Comparison of ENCODE assay signal across 1 cellular context in the genomic region with DNA sequence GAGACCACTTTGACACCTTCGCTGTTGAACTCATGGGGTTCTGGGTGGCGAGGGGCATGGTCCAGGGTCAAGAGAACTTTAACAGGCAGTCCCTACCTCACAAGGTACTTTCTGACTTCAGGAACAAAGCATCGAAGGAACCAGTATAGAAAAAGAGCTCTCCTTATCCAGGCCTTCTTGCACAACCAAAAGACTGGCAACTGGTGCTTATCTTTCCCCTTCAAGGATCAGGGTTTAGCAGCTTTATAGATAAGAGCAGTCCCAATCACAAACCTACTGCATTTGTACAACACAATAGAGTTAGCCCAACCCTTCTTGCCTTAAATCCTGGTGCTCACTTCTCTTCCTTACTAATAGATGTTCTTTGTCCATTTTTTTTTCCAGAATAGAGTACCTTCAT.
TF ChIP-seq lines count a peak whose summit lies in the region.

No MANE protein-coding gene starts in this region.

TF ChIP-seq in K562, 482 proteins besides CTCF, POLR2A, EP300 and RAD21 (continued from another document and continues in another):
- TF ChIP-seq, protein P1, sequence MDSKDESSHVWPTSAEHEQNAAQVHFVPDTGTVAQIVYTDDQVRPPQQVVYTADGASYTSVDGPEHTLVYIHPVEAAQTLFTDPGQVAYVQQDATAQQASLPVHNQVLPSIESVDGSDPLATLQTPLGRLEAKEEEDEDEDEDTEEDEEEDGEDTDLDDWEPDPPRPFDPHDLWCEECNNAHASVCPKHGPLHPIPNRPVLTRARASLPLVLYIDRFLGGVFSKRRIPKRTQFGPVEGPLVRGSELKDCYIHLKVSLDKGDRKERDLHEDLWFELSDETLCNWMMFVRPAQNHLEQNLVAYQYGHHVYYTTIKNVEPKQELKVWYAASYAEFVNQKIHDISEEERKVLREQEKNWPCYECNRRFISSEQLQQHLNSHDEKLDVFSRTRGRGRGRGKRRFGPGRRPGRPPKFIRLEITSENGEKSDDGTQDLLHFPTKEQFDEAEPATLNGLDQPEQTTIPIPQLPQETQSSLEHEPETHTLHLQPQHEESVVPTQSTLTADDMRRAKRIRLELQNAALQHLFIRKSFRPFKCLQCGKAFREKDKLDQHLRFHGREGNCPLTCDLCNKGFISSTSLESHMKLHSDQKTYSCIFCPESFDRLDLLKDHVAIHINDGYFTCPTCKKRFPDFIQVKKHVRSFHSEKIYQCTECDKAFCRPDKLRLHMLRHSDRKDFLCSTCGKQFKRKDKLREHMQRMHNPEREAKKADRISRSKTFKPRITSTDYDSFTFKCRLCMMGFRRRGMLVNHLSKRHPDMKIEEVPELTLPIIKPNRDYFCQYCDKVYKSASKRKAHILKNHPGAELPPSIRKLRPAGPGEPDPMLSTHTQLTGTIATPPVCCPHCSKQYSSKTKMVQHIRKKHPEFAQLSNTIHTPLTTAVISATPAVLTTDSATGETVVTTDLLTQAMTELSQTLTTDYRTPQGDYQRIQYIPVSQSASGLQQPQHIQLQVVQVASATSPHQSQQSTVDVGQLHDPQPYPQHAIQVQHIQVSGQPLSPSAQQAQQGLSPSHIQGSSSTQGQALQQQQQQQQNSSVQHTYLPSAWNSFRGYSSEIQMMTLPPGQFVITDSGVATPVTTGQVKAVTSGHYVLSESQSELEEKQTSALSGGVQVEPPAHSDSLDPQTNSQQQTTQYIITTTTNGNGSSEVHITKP (IDR thresholded peaks at IDR 0.05; ENCODE audit: partially characterized antibody): no peak
- no peak for TF ChIP-seq ZNF707 (CRISPR knock-in tag; conservative IDR thresholded peaks at IDR 0.05)
- peak in 1 of 2 experiments; percentile 85; a peak in 2 of 4 replicates for TF ChIP-seq RCOR1 (IDR thresholded peaks at IDR 0.05; ENCODE audit: borderline replicate concordance in 1 of 2, low read depth in 2 of 2, low read length in 2 of 2)
- no peak for TF ChIP-seq KDM5B (IDR thresholded peaks at IDR 0.05; ENCODE audit: insufficient replicate concordance, low read depth, low read length)
- TF ChIP-seq SREBF2 (CRISPR knock-in tag; IDR thresholded peaks at IDR 0.05): no peak
- TF ChIP-seq KLF16 (IDR thresholded peaks at IDR 0.05): peak; percentile 36; the same call in 1 of the 2 replicates
- 0 out of 2 replicates have a peak, but pooled peaks have one; percentile 22 for TF ChIP-seq GATA2 (CRISPR knock-in tag; IDR thresholded peaks at IDR 0.05)
- TF ChIP-seq, protein P2, sequence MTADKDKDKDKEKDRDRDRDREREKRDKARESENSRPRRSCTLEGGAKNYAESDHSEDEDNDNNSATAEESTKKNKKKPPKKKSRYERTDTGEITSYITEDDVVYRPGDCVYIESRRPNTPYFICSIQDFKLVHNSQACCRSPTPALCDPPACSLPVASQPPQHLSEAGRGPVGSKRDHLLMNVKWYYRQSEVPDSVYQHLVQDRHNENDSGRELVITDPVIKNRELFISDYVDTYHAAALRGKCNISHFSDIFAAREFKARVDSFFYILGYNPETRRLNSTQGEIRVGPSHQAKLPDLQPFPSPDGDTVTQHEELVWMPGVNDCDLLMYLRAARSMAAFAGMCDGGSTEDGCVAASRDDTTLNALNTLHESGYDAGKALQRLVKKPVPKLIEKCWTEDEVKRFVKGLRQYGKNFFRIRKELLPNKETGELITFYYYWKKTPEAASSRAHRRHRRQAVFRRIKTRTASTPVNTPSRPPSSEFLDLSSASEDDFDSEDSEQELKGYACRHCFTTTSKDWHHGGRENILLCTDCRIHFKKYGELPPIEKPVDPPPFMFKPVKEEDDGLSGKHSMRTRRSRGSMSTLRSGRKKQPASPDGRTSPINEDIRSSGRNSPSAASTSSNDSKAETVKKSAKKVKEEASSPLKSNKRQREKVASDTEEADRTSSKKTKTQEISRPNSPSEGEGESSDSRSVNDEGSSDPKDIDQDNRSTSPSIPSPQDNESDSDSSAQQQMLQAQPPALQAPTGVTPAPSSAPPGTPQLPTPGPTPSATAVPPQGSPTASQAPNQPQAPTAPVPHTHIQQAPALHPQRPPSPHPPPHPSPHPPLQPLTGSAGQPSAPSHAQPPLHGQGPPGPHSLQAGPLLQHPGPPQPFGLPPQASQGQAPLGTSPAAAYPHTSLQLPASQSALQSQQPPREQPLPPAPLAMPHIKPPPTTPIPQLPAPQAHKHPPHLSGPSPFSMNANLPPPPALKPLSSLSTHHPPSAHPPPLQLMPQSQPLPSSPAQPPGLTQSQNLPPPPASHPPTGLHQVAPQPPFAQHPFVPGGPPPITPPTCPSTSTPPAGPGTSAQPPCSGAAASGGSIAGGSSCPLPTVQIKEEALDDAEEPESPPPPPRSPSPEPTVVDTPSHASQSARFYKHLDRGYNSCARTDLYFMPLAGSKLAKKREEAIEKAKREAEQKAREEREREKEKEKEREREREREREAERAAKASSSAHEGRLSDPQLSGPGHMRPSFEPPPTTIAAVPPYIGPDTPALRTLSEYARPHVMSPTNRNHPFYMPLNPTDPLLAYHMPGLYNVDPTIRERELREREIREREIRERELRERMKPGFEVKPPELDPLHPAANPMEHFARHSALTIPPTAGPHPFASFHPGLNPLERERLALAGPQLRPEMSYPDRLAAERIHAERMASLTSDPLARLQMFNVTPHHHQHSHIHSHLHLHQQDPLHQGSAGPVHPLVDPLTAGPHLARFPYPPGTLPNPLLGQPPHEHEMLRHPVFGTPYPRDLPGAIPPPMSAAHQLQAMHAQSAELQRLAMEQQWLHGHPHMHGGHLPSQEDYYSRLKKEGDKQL (CRISPR knock-in tag; IDR thresholded peaks at IDR 0.05; ENCODE audit: borderline replicate concordance): no peak
- TF ChIP-seq NR1H2 (CRISPR knock-in tag; IDR thresholded peaks at IDR 0.05): no peak
- TF ChIP-seq U2AF2 (optimal IDR thresholded peaks at IDR 0.05; ENCODE audit: low read depth, low read length): no peak
- TF ChIP-seq SOX6 (IDR thresholded peaks at IDR 0.05): peak; percentile 76
- no peak for TF ChIP-seq SNRNP70 (optimal IDR thresholded peaks at IDR 0.05; ENCODE audit: low read depth, low read length)
- TF ChIP-seq BMI1 (IDR thresholded peaks at IDR 0.05; ENCODE audit: low read length): no peak
- no peak for TF ChIP-seq HDAC2 (IDR thresholded peaks at IDR 0.05)
- TF ChIP-seq, protein P3, sequence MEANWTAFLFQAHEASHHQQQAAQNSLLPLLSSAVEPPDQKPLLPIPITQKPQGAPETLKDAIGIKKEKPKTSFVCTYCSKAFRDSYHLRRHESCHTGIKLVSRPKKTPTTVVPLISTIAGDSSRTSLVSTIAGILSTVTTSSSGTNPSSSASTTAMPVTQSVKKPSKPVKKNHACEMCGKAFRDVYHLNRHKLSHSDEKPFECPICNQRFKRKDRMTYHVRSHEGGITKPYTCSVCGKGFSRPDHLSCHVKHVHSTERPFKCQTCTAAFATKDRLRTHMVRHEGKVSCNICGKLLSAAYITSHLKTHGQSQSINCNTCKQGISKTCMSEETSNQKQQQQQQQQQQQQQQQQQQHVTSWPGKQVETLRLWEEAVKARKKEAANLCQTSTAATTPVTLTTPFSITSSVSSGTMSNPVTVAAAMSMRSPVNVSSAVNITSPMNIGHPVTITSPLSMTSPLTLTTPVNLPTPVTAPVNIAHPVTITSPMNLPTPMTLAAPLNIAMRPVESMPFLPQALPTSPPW (CRISPR knock-in tag; IDR thresholded peaks at IDR 0.05): no peak
- TF ChIP-seq ZFP36 (IDR thresholded peaks at IDR 0.05; ENCODE audit: low read depth, low read length, partially characterized antibody): no peak
- TF ChIP-seq TCF3 (CRISPR knock-in tag; IDR thresholded peaks at IDR 0.05): peak; percentile 65
- TF ChIP-seq NCOR1 (IDR thresholded peaks at IDR 0.05): peak; percentile 40; the same call in 1 of the 2 replicates
- no peak for TF ChIP-seq ZNF79 (CRISPR knock-in tag; IDR thresholded peaks at IDR 0.05; ENCODE audit: low read depth)
- TF ChIP-seq SMARCA4 (IDR thresholded peaks at IDR 0.05): peak; percentile 43; the same call in 1 of the 2 replicates
- no peak for TF ChIP-seq ZNF175 (CRISPR knock-in tag; IDR thresholded peaks at IDR 0.05; ENCODE audit: low read depth)
- no peak for TF ChIP-seq ZNF143 (CRISPR knock-in tag; IDR thresholded peaks at IDR 0.05)
- no peak for TF ChIP-seq FUS (optimal IDR thresholded peaks at IDR 0.05; ENCODE audit: low read depth, low read length)
- no peak for TF ChIP-seq MTF1 (CRISPR knock-in tag; IDR thresholded peaks at IDR 0.05; ENCODE audit: borderline replicate concordance)
- no peak for TF ChIP-seq SMC3 (conservative IDR thresholded peaks at IDR 0.05; ENCODE audit: insufficient read depth, low read depth, low read length)
- no peak for TF ChIP-seq MYC (IDR thresholded peaks at IDR 0.05; ENCODE audit: low read depth, low read length)
- TF ChIP-seq MYC (CRISPR knock-in tag; IDR thresholded peaks at IDR 0.05; ENCODE audit: borderline replicate concordance, low read depth): no peak
- TF ChIP-seq XRCC4 (IDR thresholded peaks at IDR 0.05; ENCODE audit: extremely low read depth, insufficient read depth, insufficient read length): no peak
- TF ChIP-seq RBM14 (IDR thresholded peaks at IDR 0.05; ENCODE audit: borderline replicate concordance, insufficient read depth, low read depth, low read length): no peak
- TF ChIP-seq CEBPG (CRISPR knock-in tag; IDR thresholded peaks at IDR 0.05): no peak
- peak; percentile 44 to 52; a peak in 3 of 4 replicates for TF ChIP-seq CEBPG (tag; conservative IDR thresholded peaks at IDR 0.05 in 1 of 2, IDR thresholded peaks at IDR 0.05 in 1 of 2)
- TF ChIP-seq, protein P4, sequence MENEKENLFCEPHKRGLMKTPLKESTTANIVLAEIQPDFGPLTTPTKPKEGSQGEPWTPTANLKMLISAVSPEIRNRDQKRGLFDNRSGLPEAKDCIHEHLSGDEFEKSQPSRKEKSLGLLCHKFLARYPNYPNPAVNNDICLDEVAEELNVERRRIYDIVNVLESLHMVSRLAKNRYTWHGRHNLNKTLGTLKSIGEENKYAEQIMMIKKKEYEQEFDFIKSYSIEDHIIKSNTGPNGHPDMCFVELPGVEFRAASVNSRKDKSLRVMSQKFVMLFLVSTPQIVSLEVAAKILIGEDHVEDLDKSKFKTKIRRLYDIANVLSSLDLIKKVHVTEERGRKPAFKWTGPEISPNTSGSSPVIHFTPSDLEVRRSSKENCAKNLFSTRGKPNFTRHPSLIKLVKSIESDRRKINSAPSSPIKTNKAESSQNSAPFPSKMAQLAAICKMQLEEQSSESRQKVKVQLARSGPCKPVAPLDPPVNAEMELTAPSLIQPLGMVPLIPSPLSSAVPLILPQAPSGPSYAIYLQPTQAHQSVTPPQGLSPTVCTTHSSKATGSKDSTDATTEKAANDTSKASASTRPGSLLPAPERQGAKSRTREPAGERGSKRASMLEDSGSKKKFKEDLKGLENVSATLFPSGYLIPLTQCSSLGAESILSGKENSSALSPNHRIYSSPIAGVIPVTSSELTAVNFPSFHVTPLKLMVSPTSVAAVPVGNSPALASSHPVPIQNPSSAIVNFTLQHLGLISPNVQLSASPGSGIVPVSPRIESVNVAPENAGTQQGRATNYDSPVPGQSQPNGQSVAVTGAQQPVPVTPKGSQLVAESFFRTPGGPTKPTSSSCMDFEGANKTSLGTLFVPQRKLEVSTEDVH (IDR thresholded peaks at IDR 0.05; ENCODE audit: low read depth, partially characterized antibody): no peak
- TF ChIP-seq CEBPB (tag; IDR thresholded peaks at IDR 0.05): peak; percentile 88
- no peak for TF ChIP-seq NR2C1 (IDR thresholded peaks at IDR 0.05)
- TF ChIP-seq NR2C1 (tag; IDR thresholded peaks at IDR 0.05): no peak
- no peak for TF ChIP-seq OTX1 (CRISPR knock-in tag; IDR thresholded peaks at IDR 0.05)
- no peak for TF ChIP-seq BHLHE40 (IDR thresholded peaks at IDR 0.05; ENCODE audit: low read length)
- TF ChIP-seq RNF2 (IDR thresholded peaks at IDR 0.05): no peak
- TF ChIP-seq, protein P5, sequence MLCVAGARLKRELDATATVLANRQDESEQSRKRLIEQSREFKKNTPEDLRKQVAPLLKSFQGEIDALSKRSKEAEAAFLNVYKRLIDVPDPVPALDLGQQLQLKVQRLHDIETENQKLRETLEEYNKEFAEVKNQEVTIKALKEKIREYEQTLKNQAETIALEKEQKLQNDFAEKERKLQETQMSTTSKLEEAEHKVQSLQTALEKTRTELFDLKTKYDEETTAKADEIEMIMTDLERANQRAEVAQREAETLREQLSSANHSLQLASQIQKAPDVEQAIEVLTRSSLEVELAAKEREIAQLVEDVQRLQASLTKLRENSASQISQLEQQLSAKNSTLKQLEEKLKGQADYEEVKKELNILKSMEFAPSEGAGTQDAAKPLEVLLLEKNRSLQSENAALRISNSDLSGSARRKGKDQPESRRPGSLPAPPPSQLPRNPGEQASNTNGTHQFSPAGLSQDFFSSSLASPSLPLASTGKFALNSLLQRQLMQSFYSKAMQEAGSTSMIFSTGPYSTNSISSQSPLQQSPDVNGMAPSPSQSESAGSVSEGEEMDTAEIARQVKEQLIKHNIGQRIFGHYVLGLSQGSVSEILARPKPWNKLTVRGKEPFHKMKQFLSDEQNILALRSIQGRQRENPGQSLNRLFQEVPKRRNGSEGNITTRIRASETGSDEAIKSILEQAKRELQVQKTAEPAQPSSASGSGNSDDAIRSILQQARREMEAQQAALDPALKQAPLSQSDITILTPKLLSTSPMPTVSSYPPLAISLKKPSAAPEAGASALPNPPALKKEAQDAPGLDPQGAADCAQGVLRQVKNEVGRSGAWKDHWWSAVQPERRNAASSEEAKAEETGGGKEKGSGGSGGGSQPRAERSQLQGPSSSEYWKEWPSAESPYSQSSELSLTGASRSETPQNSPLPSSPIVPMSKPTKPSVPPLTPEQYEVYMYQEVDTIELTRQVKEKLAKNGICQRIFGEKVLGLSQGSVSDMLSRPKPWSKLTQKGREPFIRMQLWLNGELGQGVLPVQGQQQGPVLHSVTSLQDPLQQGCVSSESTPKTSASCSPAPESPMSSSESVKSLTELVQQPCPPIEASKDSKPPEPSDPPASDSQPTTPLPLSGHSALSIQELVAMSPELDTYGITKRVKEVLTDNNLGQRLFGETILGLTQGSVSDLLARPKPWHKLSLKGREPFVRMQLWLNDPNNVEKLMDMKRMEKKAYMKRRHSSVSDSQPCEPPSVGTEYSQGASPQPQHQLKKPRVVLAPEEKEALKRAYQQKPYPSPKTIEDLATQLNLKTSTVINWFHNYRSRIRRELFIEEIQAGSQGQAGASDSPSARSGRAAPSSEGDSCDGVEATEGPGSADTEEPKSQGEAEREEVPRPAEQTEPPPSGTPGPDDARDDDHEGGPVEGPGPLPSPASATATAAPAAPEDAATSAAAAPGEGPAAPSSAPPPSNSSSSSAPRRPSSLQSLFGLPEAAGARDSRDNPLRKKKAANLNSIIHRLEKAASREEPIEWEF (CRISPR knock-in tag; IDR thresholded peaks at IDR 0.05): no peak
- 0 out of 2 replicates have a peak, but pooled peaks have one; percentile 37 for TF ChIP-seq FOXM1 (IDR thresholded peaks at IDR 0.05; ENCODE audit: low read depth)
- no peak for TF ChIP-seq FOXM1 (CRISPR knock-in tag; IDR thresholded peaks at IDR 0.05; ENCODE audit: low read depth)
- TF ChIP-seq SIN3A (IDR thresholded peaks at IDR 0.05; ENCODE audit: borderline replicate concordance in 2 of 2, control insufficient read depth in 1 of 2, low read depth in 2 of 2, low read length in 2 of 2): no peak
